20 cellular contexts compared by ENCODE assay signal in genomic region chr17:42787266-42787665, GRCh38. TPM values are rescaled to one million over a fixed set of nuclear protein-coding genes. Genes with fewer than 3 reads are reported as not detected.
A peak's percentile ranks its signal among the peaks of the same experiment; 100 is the strongest.
DNase-seq lines count a peak whose midpoint lies in the region; ATAC-seq, FAIRE-seq and TF ChIP-seq lines count a peak whose summit lies in the region.
"Had no signal": no experiment of that assay in that cellular context is flagged by ENCODE, and none has a peak within 500 bp of the region (broad histone marks: within the 10 kb centered on the region; RNA-seq: fewer than 3 reads in every experiment).

No MANE protein-coding gene starts in this region.

- intact Hi-C loops in K562 (cut with micrococcal nuclease) = no loop called here

- in situ Hi-C loops in K562 (cut with MboI) = no loop called here

- WGBS in K562 (ENCODE audit: insufficient coverage, low coverage, missing lambda C conversion rate) = 91% methylated on average over 9 of the region's 11 CpGs

- no peak overlapping the region for H3K4me2 ChIP-seq in K562 (ENCODE audit: insufficient read depth, low read length)
- H3K4me2 ChIP-seq in osteoblast (ENCODE audit: insufficient read depth, low read length) = no peak overlapping the region

- H3K79me2 ChIP-seq in K562 (ENCODE audit: control insufficient read depth, insufficient read depth, low read length) = peaks cover 14% of the 10 kb centered on the region
- H3K79me2 ChIP-seq in osteoblast (ENCODE audit: insufficient read depth, low read length) = peaks cover 4% of the 10 kb centered on the region

- POLR2A ChIA-PET in K562 (lab: Yijun Ruan, JAX) = interaction anchor here (1.9 to 2.5 kb wide), 3 partner anchors 9 to 11 kb away, joined by 6 to 8 read pairs (median 7); partner anchors contain the start of genes CNTD1 and COA3

- peaks cover 31% of the 10 kb centered on the region for H3K36me3 Mint-ChIP-seq in endothelial cell (ENCODE audit: low read depth, unreplicated experiment)
- H3K36me3 Mint-ChIP-seq: CD4-positive, alpha-beta memory T cell had no signal

- H3K4me3 ChIP-seq in K562 = no peak overlapping the region
- no peak overlapping the region for H3K4me3 ChIP-seq in osteoblast (ENCODE audit: insufficient read depth, low read length)

- TF ChIP-seq CTCF in K562 (IDR thresholded peaks at IDR 0.05 in 2 of 3, conservative IDR thresholded peaks at IDR 0.05 in 1 of 3; ENCODE audit: insufficient read depth in 2 of 3, low read depth in 1 of 3, low read length in 3 of 3) (no peak), endothelial cell (IDR thresholded peaks at IDR 0.05; ENCODE audit: unreplicated experiment) (no peak), osteoblast (IDR thresholded peaks at IDR 0.05; ENCODE audit: extremely low read depth, low read depth, low read length) (no peak)

- H3K27me3 Mint-ChIP-seq in endothelial cell (ENCODE audit: unreplicated experiment) = peaks cover 14% of the 10 kb centered on the region

- H3K4me1 ChIP-seq in K562 (replicated peaks in 1 of 2; ENCODE audit: control insufficient read depth in 2 of 2, insufficient read depth in 2 of 2, low read length in 2 of 2) = peaks cover 0 to 39% of the 10 kb centered on the region in 2 experiments; a peak in 3 of 5 replicates
- H3K4me1 ChIP-seq in osteoblast (ENCODE audit: insufficient read depth, low read length) = peaks cover 13% of the 10 kb centered on the region

- CTCF ChIA-PET in K562 (lab: Yijun Ruan, JAX; ENCODE audit: low intra/inter-chr PET ratio) = no interaction called here

- no peaks in the 10 kb centered on the region for H3K9me3 Mint-ChIP-seq in endothelial cell (ENCODE audit: unreplicated experiment)

- no peaks in the 10 kb centered on the region for H4K20me1 ChIP-seq in K562 (replicated peaks; ENCODE audit: control insufficient read depth, insufficient read depth, low read length)
- H4K20me1 ChIP-seq in osteoblast (ENCODE audit: insufficient read depth, low read length) = no peaks in the 10 kb centered on the region

- FAIRE-seq in K562 (lab: Jason Lieb, UNC) = no peak
- FAIRE-seq: GM12891, GM18507 had no signal

- no peak for TF ChIP-seq POLR2A in K562 (conservative IDR thresholded peaks at IDR 0.05)

- no peak for TF ChIP-seq RAD21 in K562 (CRISPR knock-in tag; conservative IDR thresholded peaks at IDR 0.05 in 1 of 2, IDR thresholded peaks at IDR 0.05 in 1 of 2)

- H3K4me1 Mint-ChIP-seq in endothelial cell (ENCODE audit: unreplicated experiment) = peaks cover 20% of the 10 kb centered on the region

- H3K27ac ChIP-seq in K562 (ENCODE audit: extremely low read depth, low read depth, low read length) = no peak overlapping the region
- H3K27ac ChIP-seq in osteoblast (ENCODE audit: low read depth, low read length) = no peak overlapping the region

- peak overlapping the region; percentile 62 for H3K4me3 Mint-ChIP-seq in endothelial cell (ENCODE audit: unreplicated experiment)
- H3K4me3 Mint-ChIP-seq: CD4-positive, alpha-beta memory T cell had no signal

- DNase-seq in K562 (ENCODE audit: extremely low read depth in 1 of 4, low spot score in 3 of 4) (no peak), endothelial cell (ENCODE audit: low spot score) (no peak), osteoblast (ENCODE audit: insufficient read length, low spot score, missing footprints) (peak; percentile 71), Kasumi-1 (lab: John Stamatoyannopoulos, UW) (no peak)
- no peak for DNase-seq in stimulated activated CD4-positive, alpha-beta T cell treated with anti-CD3 and anti-CD28 coated beads, Interleukin-4, amount 100 ng/mL, for 4 hours
- DNase-seq: C1 segment of cervical spinal cord; Calu3; CD4-positive, alpha-beta memory T cell; COR-L47; DMS53; DMS79 treated with DMSO at 0.1 percent for 48 hours; GF-D8; GOT3; H7; HCEC 1CT had no signal

- H3K9ac ChIP-seq in K562 (ENCODE audit: insufficient read depth in 1 of 2, low read depth in 2 of 2, low read length in 2 of 2) = peak overlapping the region in 1 of 2 experiments; percentile 68; a peak in 2 of 4 replicates

- H3K27me3 ChIP-seq in K562 (ENCODE audit: control insufficient read depth in 2 of 2, insufficient read depth in 2 of 2, low read length in 2 of 2) = no peaks in the 10 kb centered on the region
- H3K27me3 ChIP-seq in osteoblast (ENCODE audit: insufficient read depth, low read length) = no peaks in the 10 kb centered on the region

- H3K36me3 ChIP-seq in K562 (ENCODE audit: control insufficient read depth, insufficient read depth, low read length) (peaks cover 82% of the 10 kb centered on the region), osteoblast (ENCODE audit: insufficient read depth, low read length) (peaks cover 22% of the 10 kb centered on the region)

- H3K9me1 ChIP-seq in K562 (ENCODE audit: control insufficient read depth, insufficient read depth, low read length) = no peaks in the 10 kb centered on the region

- BruUV-seq in K562 (replicated peaks; lab: Mats Ljungman, UMichigan) = no TSS peak

- no peak for ATAC-seq in K562

- no peak for TF ChIP-seq EP300 in K562 (IDR thresholded peaks at IDR 0.05; ENCODE audit: low read length)

- H3K9me3 ChIP-seq in K562 (replicated peaks; ENCODE audit: control insufficient read depth, insufficient read depth, low read depth, low read length) (no peaks in the 10 kb centered on the region), osteoblast (ENCODE audit: low read depth, low read length) (no peaks in the 10 kb centered on the region)

- H2AFZ ChIP-seq in K562 (ENCODE audit: low read depth, low read length) = no peak overlapping the region
- H2AFZ ChIP-seq in osteoblast (ENCODE audit: low read length) = no peak overlapping the region

- no peak overlapping the region for H3K27ac Mint-ChIP-seq in endothelial cell (ENCODE audit: unreplicated experiment)

RNA-seq across cellular contexts. Expression of gene WNK4, which starts 6.9 kb away (rescaled TPM):
- total RNA-seq in K562 (2011; cell fraction: chromatin; rRNA removed; ENCODE audit: low replicate concordance) = 56.6 and 102 TPM in 2 replicates
- 38.3 and 45.0 TPM in 2 replicates for total RNA-seq in K562 (2011; cell fraction: nucleolus; rRNA removed)
- 42.1 and 65.4 TPM in 2 replicates for total RNA-seq in K562 (2011; cell fraction: nucleoplasm; rRNA removed)
- total RNA-seq in K562 (2014; rRNA removed) (4.5 and 5.8 TPM in 2 replicates), K562 (2014; rRNA removed; fragmentation: Illumina TruSeq; extraction: Trizol) (2.0 and 2.6 TPM in 2 replicates), K562 (2015; rRNA removed; fragmentation: Illumina TruSeq; extraction: Trizol) (2.7 and 4.4 TPM in 2 replicates), K562 (2021) (21.1 and 25.8 TPM in 2 replicates), endothelial cell (ENCODE audit: unreplicated experiment) (8.9 TPM), osteoblast (under 0.01 TPM in 1 of 2 replicates, not detected in the other)
- polyA plus RNA-seq in K562 (2011; rRNA removed) (4.8 and 8.1 TPM in 2 replicates), K562 (2014; fragmentation: Illumina TruSeq; extraction: Trizol) (11.8 and 15.2 TPM in 2 replicates), K562 (2014; fragmentation: Nextera tagmentation; extraction: Ambion mirVana) (under 1 TPM; 0.32 to 0.38 TPM), K562 (2014; rRNA removed) (15.8 and 17.7 TPM in 2 replicates)
- 4.4 and 6.6 TPM in 2 replicates for polyA plus RNA-seq in K562 (2011; cell fraction: cytosol; rRNA removed)
- polyA plus RNA-seq in K562 (2011; cell fraction: nucleus; rRNA removed) = 30.5 and 60.6 TPM in 2 replicates
- polyA plus RNA-seq in K562 (2012) = 10.1 and 14.7 TPM in 2 replicates
- polyA minus RNA-seq in K562 (2011; rRNA and poly(A)+ RNA removed) = 2.3 and 3.2 TPM in 2 replicates
- polyA minus RNA-seq in K562 (2011; cell fraction: cytosol; rRNA and poly(A)+ RNA removed) = 9.8 and 11.6 TPM in 2 replicates
- polyA minus RNA-seq in K562 (2011; cell fraction: nucleus; rRNA and poly(A)+ RNA removed) = 15.8 and 18.0 TPM in 2 replicates
- total RNA-seq: G401 had no signal
- polyA plus RNA-seq: CD4-positive, alpha-beta memory T cell had no signal

RNA-seq across cellular contexts. Expression of gene COA3, which starts 11.2 kb away (rescaled TPM):
- total RNA-seq in K562 (2011; cell fraction: chromatin; rRNA removed; ENCODE audit: low replicate concordance) = 15.4 and 24.3 TPM in 2 replicates
- 23.4 and 24.0 TPM in 2 replicates for total RNA-seq in K562 (2011; cell fraction: nucleolus; rRNA removed)
- 23.2 and 30.9 TPM in 2 replicates for total RNA-seq in K562 (2011; cell fraction: nucleoplasm; rRNA removed)
- total RNA-seq in K562 (2014; rRNA removed) = 49.6 and 67.7 TPM in 2 replicates
- total RNA-seq in K562 (2014; rRNA removed; fragmentation: Illumina TruSeq; extraction: Trizol) = 50.0 and 52.5 TPM in 2 replicates
- 60.9 and 65.9 TPM in 2 replicates for total RNA-seq in K562 (2015; rRNA removed; fragmentation: Illumina TruSeq; extraction: Trizol)
- 53.4 and 56.3 TPM in 2 replicates for total RNA-seq in K562 (2021)
- polyA plus RNA-seq in K562 (2011; rRNA removed) = 36.6 and 69.9 TPM in 2 replicates
- polyA plus RNA-seq in K562 (2011; cell fraction: cytosol; rRNA removed) = 53.2 and 109 TPM in 2 replicates
- polyA plus RNA-seq in K562 (2011; cell fraction: nucleus; rRNA removed) = 22.7 and 31.7 TPM in 2 replicates
- polyA plus RNA-seq in K562 (2012) = 37.9 and 76.7 TPM in 2 replicates
- polyA plus RNA-seq in K562 (2014; fragmentation: Illumina TruSeq; extraction: Trizol) = 74.9 and 76.1 TPM in 2 replicates
- polyA plus RNA-seq in K562 (2014; fragmentation: Nextera tagmentation; extraction: Ambion mirVana) = 100 to 1,000 TPM; 113 to 153 TPM
- 61.4 and 74.4 TPM in 2 replicates for polyA plus RNA-seq in K562 (2014; rRNA removed)
- polyA minus RNA-seq in K562 (2011; rRNA and poly(A)+ RNA removed) = 16.6 and 31.2 TPM in 2 replicates
- 5.0 and 19.4 TPM in 2 replicates for polyA minus RNA-seq in K562 (2011; cell fraction: cytosol; rRNA and poly(A)+ RNA removed)
- polyA minus RNA-seq in K562 (2011; cell fraction: nucleus; rRNA and poly(A)+ RNA removed) = 9.8 and 16.0 TPM in 2 replicates
- 60.3 TPM for total RNA-seq in endothelial cell (ENCODE audit: unreplicated experiment)
- total RNA-seq in osteoblast = 44.2 and 47.4 TPM in 2 replicates

RNA-seq across cellular contexts. Expression of gene CNTD1, which starts 11.4 kb away (rescaled TPM):
- 0.30 and 0.32 TPM in 2 replicates for total RNA-seq in K562 (2011; cell fraction: chromatin; rRNA removed; ENCODE audit: low replicate concordance)
- total RNA-seq in K562 (2011; cell fraction: nucleolus; rRNA removed) = not detected in 2 replicates
- not detected in 2 replicates for total RNA-seq in K562 (2011; cell fraction: nucleoplasm; rRNA removed)
- total RNA-seq in K562 (2014; rRNA removed) = 0.20 and 0.54 TPM in 2 replicates
- total RNA-seq in K562 (2014; rRNA removed; fragmentation: Illumina TruSeq; extraction: Trizol) = 0.22 and 0.57 TPM in 2 replicates
- total RNA-seq in K562 (2015; rRNA removed; fragmentation: Illumina TruSeq; extraction: Trizol) = 0.23 TPM in 1 of 2 replicates, not detected in the other
- 0.20 TPM in 1 of 2 replicates, not detected in the other for total RNA-seq in K562 (2021)
- polyA plus RNA-seq in K562 (2011; rRNA removed) = 0.22 and 0.59 TPM in 2 replicates
- 0.04 and 0.15 TPM in 2 replicates for polyA plus RNA-seq in K562 (2011; cell fraction: cytosol; rRNA removed)
- polyA plus RNA-seq in K562 (2011; cell fraction: nucleus; rRNA removed) = not detected in 2 replicates
- 0.70 and 1.0 TPM in 2 replicates for polyA plus RNA-seq in K562 (2012)
- 0.27 and 0.48 TPM in 2 replicates for polyA plus RNA-seq in K562 (2014; fragmentation: Illumina TruSeq; extraction: Trizol)
- polyA plus RNA-seq in K562 (2014; fragmentation: Nextera tagmentation; extraction: Ambion mirVana) = under 1 TPM; 0.74 to 0.86 TPM
- polyA plus RNA-seq in K562 (2014; rRNA removed) = 0.07 and 0.12 TPM in 2 replicates
- polyA minus RNA-seq in K562 (2011; rRNA and poly(A)+ RNA removed) = 0.32 TPM in 1 of 2 replicates, not detected in the other
- polyA minus RNA-seq in K562 (2011; cell fraction: cytosol; rRNA and poly(A)+ RNA removed) = not detected in 2 replicates
- polyA minus RNA-seq in K562 (2011; cell fraction: nucleus; rRNA and poly(A)+ RNA removed) = not detected in 2 replicates
- 0.59 TPM for total RNA-seq in endothelial cell (ENCODE audit: unreplicated experiment)
- 0.88 TPM in 1 of 2 replicates, not detected in the other for total RNA-seq in osteoblast
- total RNA-seq: A673; CD4-positive, alpha-beta memory T cell; G401 had no signal

RNA-seq across cellular contexts. Expression of gene VPS25, which starts 14.0 kb away (rescaled TPM):
- total RNA-seq in K562 (2011; cell fraction: chromatin; rRNA removed; ENCODE audit: low replicate concordance) = 87.9 and 145 TPM in 2 replicates
- total RNA-seq in K562 (2011; cell fraction: nucleolus; rRNA removed) = 135 and 143 TPM in 2 replicates
- total RNA-seq in K562 (2011; cell fraction: nucleoplasm; rRNA removed) = 133 and 158 TPM in 2 replicates
- total RNA-seq in K562 (2014; rRNA removed) (131 and 139 TPM in 2 replicates), K562 (2014; rRNA removed; fragmentation: Illumina TruSeq; extraction: Trizol) (132 and 148 TPM in 2 replicates), K562 (2015; rRNA removed; fragmentation: Illumina TruSeq; extraction: Trizol) (123 and 130 TPM in 2 replicates), K562 (2021) (131 TPM in 2 replicates), endothelial cell (ENCODE audit: unreplicated experiment) (39.4 TPM), osteoblast (46.7 and 55.7 TPM in 2 replicates)
- polyA plus RNA-seq in K562 (2011; rRNA removed) (210 and 280 TPM in 2 replicates), K562 (2014; fragmentation: Illumina TruSeq; extraction: Trizol) (203 and 223 TPM in 2 replicates), K562 (2014; fragmentation: Nextera tagmentation; extraction: Ambion mirVana) (100 to 1,000 TPM; 292 to 352 TPM), K562 (2014; rRNA removed) (178 and 180 TPM in 2 replicates)
- 205 and 306 TPM in 2 replicates for polyA plus RNA-seq in K562 (2011; cell fraction: cytosol; rRNA removed)
- 128 and 165 TPM in 2 replicates for polyA plus RNA-seq in K562 (2011; cell fraction: nucleus; rRNA removed)
- 111 and 130 TPM in 2 replicates for polyA plus RNA-seq in K562 (2012)
- polyA minus RNA-seq in K562 (2011; rRNA and poly(A)+ RNA removed) = 65.7 and 110 TPM in 2 replicates
- 31.2 and 49.0 TPM in 2 replicates for polyA minus RNA-seq in K562 (2011; cell fraction: cytosol; rRNA and poly(A)+ RNA removed)
- 47.7 and 60.9 TPM in 2 replicates for polyA minus RNA-seq in K562 (2011; cell fraction: nucleus; rRNA and poly(A)+ RNA removed)

RNA-seq across cellular contexts. Expression of gene RAMP2, which starts 26.2 kb away (rescaled TPM):
- total RNA-seq in K562 (2011; cell fraction: chromatin; rRNA removed; ENCODE audit: low replicate concordance) = not detected in 2 replicates
- total RNA-seq in K562 (2011; cell fraction: nucleolus; rRNA removed) = not detected in 2 replicates
- not detected in 2 replicates for total RNA-seq in K562 (2011; cell fraction: nucleoplasm; rRNA removed)
- total RNA-seq in K562 (2014; rRNA removed) (not detected in 2 replicates), K562 (2014; rRNA removed; fragmentation: Illumina TruSeq; extraction: Trizol) (not detected in 2 replicates), K562 (2015; rRNA removed; fragmentation: Illumina TruSeq; extraction: Trizol) (not detected in 2 replicates), K562 (2021) (not detected in 2 replicates), endothelial cell (ENCODE audit: unreplicated experiment) (630 TPM), osteoblast (not detected in 2 replicates)
- polyA plus RNA-seq in K562 (2011; rRNA removed) (not detected in 2 replicates), K562 (2014; fragmentation: Illumina TruSeq; extraction: Trizol) (not detected in 2 replicates), K562 (2014; fragmentation: Nextera tagmentation; extraction: Ambion mirVana) (not detected), K562 (2014; rRNA removed) (not detected in 2 replicates)
- not detected in 2 replicates for polyA plus RNA-seq in K562 (2011; cell fraction: cytosol; rRNA removed)
- not detected in 2 replicates for polyA plus RNA-seq in K562 (2011; cell fraction: nucleus; rRNA removed)
- not detected in 2 replicates for polyA plus RNA-seq in K562 (2012)
- polyA minus RNA-seq in K562 (2011; rRNA and poly(A)+ RNA removed) = not detected in 2 replicates
- not detected in 2 replicates for polyA minus RNA-seq in K562 (2011; cell fraction: cytosol; rRNA and poly(A)+ RNA removed)
- not detected in 2 replicates for polyA minus RNA-seq in K562 (2011; cell fraction: nucleus; rRNA and poly(A)+ RNA removed)
- total RNA-seq: A172; Calu3; CD4-positive, alpha-beta memory T cell had no signal
- polyA plus RNA-seq: CD4-positive, alpha-beta memory T cell had no signal
